ENCODE assay signal across 1 cellular context in the genomic region with DNA sequence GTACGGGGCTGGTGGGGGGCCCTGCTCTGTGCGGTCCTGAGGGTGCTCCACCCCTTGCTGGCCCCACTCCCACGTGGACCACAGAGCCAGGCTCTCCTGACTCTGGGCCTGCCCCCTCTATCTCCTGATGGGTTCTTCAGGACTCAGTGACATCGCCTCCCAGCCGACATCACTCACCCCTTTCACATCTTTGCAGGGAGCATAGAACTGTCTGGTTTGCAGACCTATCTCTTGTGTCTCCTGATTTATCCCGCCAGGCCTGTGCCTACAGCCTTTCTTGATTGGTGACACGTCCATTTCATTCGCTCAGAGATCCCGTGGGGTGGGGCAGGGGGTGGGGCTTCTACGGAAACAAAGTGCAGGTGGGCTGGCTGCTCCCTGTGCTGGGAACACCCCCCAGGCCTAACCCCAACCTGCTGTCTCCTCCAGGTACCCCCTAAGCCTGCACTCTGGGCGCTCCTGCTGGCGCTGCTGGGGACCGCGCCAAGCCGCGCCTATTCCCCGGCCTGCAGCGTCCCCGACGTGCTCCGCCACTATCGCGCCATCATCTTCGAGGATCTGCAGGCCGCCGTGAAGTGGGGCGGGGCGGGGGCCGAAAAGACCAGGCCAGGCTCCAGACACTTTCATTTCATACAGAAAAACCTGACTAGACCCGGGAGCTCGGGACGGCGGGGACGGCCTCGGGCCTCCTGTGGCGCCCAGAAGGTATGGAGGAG.
TF ChIP-seq lines count a peak whose summit lies in the region.

No MANE protein-coding gene starts in this region.

TF ChIP-seq in GM12878, 131 proteins besides CTCF, POLR2A, EP300 and RAD21 (continued from another document):
- TF ChIP-seq, protein P1, sequence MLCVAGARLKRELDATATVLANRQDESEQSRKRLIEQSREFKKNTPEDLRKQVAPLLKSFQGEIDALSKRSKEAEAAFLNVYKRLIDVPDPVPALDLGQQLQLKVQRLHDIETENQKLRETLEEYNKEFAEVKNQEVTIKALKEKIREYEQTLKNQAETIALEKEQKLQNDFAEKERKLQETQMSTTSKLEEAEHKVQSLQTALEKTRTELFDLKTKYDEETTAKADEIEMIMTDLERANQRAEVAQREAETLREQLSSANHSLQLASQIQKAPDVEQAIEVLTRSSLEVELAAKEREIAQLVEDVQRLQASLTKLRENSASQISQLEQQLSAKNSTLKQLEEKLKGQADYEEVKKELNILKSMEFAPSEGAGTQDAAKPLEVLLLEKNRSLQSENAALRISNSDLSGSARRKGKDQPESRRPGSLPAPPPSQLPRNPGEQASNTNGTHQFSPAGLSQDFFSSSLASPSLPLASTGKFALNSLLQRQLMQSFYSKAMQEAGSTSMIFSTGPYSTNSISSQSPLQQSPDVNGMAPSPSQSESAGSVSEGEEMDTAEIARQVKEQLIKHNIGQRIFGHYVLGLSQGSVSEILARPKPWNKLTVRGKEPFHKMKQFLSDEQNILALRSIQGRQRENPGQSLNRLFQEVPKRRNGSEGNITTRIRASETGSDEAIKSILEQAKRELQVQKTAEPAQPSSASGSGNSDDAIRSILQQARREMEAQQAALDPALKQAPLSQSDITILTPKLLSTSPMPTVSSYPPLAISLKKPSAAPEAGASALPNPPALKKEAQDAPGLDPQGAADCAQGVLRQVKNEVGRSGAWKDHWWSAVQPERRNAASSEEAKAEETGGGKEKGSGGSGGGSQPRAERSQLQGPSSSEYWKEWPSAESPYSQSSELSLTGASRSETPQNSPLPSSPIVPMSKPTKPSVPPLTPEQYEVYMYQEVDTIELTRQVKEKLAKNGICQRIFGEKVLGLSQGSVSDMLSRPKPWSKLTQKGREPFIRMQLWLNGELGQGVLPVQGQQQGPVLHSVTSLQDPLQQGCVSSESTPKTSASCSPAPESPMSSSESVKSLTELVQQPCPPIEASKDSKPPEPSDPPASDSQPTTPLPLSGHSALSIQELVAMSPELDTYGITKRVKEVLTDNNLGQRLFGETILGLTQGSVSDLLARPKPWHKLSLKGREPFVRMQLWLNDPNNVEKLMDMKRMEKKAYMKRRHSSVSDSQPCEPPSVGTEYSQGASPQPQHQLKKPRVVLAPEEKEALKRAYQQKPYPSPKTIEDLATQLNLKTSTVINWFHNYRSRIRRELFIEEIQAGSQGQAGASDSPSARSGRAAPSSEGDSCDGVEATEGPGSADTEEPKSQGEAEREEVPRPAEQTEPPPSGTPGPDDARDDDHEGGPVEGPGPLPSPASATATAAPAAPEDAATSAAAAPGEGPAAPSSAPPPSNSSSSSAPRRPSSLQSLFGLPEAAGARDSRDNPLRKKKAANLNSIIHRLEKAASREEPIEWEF (IDR thresholded peaks at IDR 0.05; ENCODE audit: insufficient replicate concordance, low read depth, low read length), result no peak
- TF ChIP-seq SMAD1 (IDR thresholded peaks at IDR 0.05; ENCODE audit: low read depth, partially characterized antibody), result peak; percentile 63
- TF ChIP-seq FOXM1 (IDR thresholded peaks at IDR 0.05; ENCODE audit: low read depth, low read length), result no peak
- TF ChIP-seq TBL1XR1 (IDR thresholded peaks at IDR 0.05; ENCODE audit: low read depth, low read length), result 0 out of 2 replicates have a peak, but pooled peaks have one; percentile 34
- TF ChIP-seq NBN (IDR thresholded peaks at IDR 0.05), result 0 out of 2 replicates have a peak, but pooled peaks have one; percentile 24
- TF ChIP-seq CEBPB (IDR thresholded peaks at IDR 0.05; ENCODE audit: borderline replicate concordance in 1 of 2, low read depth in 2 of 2, low read length in 2 of 2), result no peak
- TF ChIP-seq, protein P2, sequence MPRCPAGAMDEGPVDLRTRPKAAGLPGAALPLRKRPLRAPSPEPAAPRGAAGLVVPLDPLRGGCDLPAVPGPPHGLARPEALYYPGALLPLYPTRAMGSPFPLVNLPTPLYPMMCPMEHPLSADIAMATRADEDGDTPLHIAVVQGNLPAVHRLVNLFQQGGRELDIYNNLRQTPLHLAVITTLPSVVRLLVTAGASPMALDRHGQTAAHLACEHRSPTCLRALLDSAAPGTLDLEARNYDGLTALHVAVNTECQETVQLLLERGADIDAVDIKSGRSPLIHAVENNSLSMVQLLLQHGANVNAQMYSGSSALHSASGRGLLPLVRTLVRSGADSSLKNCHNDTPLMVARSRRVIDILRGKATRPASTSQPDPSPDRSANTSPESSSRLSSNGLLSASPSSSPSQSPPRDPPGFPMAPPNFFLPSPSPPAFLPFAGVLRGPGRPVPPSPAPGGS (IDR thresholded peaks at IDR 0.05; ENCODE audit: borderline replicate concordance, insufficient read depth, low read depth, low read length, poor library complexity, severe bottlenecking), result peak; percentile 51
- TF ChIP-seq, protein P3, sequence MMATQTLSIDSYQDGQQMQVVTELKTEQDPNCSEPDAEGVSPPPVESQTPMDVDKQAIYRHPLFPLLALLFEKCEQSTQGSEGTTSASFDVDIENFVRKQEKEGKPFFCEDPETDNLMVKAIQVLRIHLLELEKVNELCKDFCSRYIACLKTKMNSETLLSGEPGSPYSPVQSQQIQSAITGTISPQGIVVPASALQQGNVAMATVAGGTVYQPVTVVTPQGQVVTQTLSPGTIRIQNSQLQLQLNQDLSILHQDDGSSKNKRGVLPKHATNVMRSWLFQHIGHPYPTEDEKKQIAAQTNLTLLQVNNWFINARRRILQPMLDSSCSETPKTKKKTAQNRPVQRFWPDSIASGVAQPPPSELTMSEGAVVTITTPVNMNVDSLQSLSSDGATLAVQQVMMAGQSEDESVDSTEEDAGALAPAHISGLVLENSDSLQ (IDR thresholded peaks at IDR 0.05), result no peak
- TF ChIP-seq RBBP5 (conservative IDR thresholded peaks at IDR 0.05), result no peak
- 0 out of 4 replicates have a peak, but pooled peaks of 1 of the 2 experiments have one; percentile 4 for TF ChIP-seq IKZF2 (IDR thresholded peaks at IDR 0.05)
